ENCODE assay signal across 17 cellular contexts in the genomic region with DNA sequence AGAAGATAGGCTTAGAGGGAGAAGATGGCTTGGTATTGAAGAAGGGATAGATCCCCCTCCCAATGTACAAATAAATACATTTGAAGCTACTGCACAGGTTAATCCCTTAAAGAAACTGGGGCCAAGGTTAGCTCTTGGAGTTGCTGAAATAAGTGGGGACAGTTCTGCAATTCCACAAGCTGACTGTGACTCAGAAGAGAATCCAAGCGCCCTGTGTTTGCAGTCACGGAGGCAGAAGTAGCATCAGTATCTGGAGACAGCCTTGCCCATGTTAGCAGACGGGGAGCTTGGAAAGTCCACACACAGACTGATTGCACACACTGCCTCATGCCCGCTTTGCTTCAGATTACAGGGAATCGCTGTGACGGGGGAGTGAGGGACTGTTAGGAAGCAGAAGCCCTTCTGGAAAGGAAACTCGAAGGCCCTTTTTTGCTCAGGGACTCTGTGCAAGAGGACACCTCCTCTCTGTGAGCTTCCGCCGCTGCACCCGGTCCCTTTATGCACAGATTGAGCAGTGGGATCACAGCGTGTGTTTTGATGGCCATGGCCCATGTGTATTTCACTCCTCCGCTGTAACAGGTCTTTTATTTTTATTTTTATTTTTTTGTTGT. TPM values are rescaled to one million over a fixed set of nuclear protein-coding genes. Genes with fewer than 3 reads are reported as not detected.
DNase-seq lines count a peak whose midpoint lies in the region; ATAC-seq and TF ChIP-seq lines count a peak whose summit lies in the region.
"Had no signal": no experiment of that assay in that cellular context is flagged by ENCODE, and none has a peak within 500 bp of the region (broad histone marks: within the 10 kb centered on the region; RNA-seq: fewer than 3 reads in every experiment).

No MANE protein-coding gene starts in this region.

- H4K20me1 ChIP-seq in GM23338 (replicated peaks; ENCODE audit: insufficient read depth), result no peaks in the 10 kb centered on the region

- no peak overlapping the region for H3K4me3 Mint-ChIP-seq in GM23338
- H3K4me3 Mint-ChIP-seq: activated CD4-positive, alpha-beta T cell treated with anti-CD3 and anti-CD28 coated beads, Interleukin-2, amount 10 ng/mL, durations not matched to agents 24 days and 14 days; CD4-positive, alpha-beta T cell; T-cell had no signal

- no peaks in the 10 kb centered on the region for H3K27me3 ChIP-seq in GM23338 (ENCODE audit: insufficient read depth)
- H3K27me3 ChIP-seq in adipocyte (replicated peaks; ENCODE audit: control insufficient read depth, insufficient read depth, low read length), result peaks cover 20% of the 10 kb centered on the region
- H3K27me3 ChIP-seq in brain microvascular endothelial cell (replicated peaks), result no peaks in the 10 kb centered on the region

- 0 out of 2 replicates have a peak overlapping the region, but pooled peaks have one; percentile 38 for H2AFZ ChIP-seq in GM23338

- in situ Hi-C loops in brain microvascular endothelial cell (cut with HindIII; ENCODE audit: low pct_ligation_motif_present, low sequenced_read_pairs), result no loop called here

- no peaks in the 10 kb centered on the region for H3K9me3 ChIP-seq in adipocyte (ENCODE audit: control insufficient read depth, low read length)
- H3K9me3 ChIP-seq: breast epithelium, gastrocnemius medialis, spleen had no signal

- H3K4me1 Mint-ChIP-seq in GM23338, result peaks cover 6% of the 10 kb centered on the region; the same call in 2 of the 3 replicates
- H3K4me1 Mint-ChIP-seq: activated CD4-positive, alpha-beta T cell treated with anti-CD3 and anti-CD28 coated beads, Interleukin-2, amount 10 ng/mL, durations not matched to agents 24 days and 14 days had no signal

- DNase-seq in AG08395 (ENCODE audit: low spot score), result peak; percentile 14
- peak; percentile 38 for DNase-seq in GM23338 (ENCODE audit: low spot score)
- no peak for DNase-seq in adipocyte (ENCODE audit: low read depth)
- peak; percentile 78 for DNase-seq in left kidney (ENCODE audit: low read depth, low spot score)
- DNase-seq in brain microvascular endothelial cell, result no peak
- DNase-seq in epidermal melanocyte (ENCODE audit: insufficient read length, low spot score), result no peak
- DNase-seq: activated CD4-positive, alpha-beta T cell treated with anti-CD3 and anti-CD28 coated beads, Interleukin-2, amount 10 ng/mL, durations not matched to agents 24 days and 14 days; activated effector memory CD4-positive, alpha-beta T cell treated with Interleukin-2 at 50 U/mL for 16 hours; CD4-positive, alpha-beta T cell; gastrocnemius medialis; NCI-H1436 treated with DMSO at 0.1 percent for 48 hours; NCI-H510A; spleen; T-cell had no signal

- ATAC-seq in GM23338, result peak; percentile 48
- no peak for ATAC-seq in HG03469 (IDR thresholded peaks at IDR 0.05; ENCODE audit: unreplicated experiment)
- ATAC-seq in GM21526 (IDR thresholded peaks at IDR 0.05; ENCODE audit: low FRiP score, unreplicated experiment), result no peak
- ATAC-seq: gastrocnemius medialis, T-cell had no signal

- no peak overlapping the region for H3K4me3 ChIP-seq in GM23338
- H3K4me3 ChIP-seq in adipocyte (ENCODE audit: low read length), result peak overlapping the region; percentile 12
- H3K4me3 ChIP-seq in brain microvascular endothelial cell (ENCODE audit: low read depth, low read length), result no peak overlapping the region
- H3K4me3 ChIP-seq: breast epithelium, gastrocnemius medialis, spleen had no signal

- TF ChIP-seq CTCF in GM23338 (conservative IDR thresholded peaks at IDR 0.05; ENCODE audit: low read depth in 2 of 2) (no peak), brain microvascular endothelial cell (IDR thresholded peaks at IDR 0.05; ENCODE audit: low read depth, low read length, missing control alignments) (no peak)

- no peaks in the 10 kb centered on the region for H3K79me2 ChIP-seq in GM23338 (replicated peaks; ENCODE audit: insufficient read depth)

- H3K36me3 Mint-ChIP-seq in GM23338 (ENCODE audit: low read depth), result peaks cover 6% of the 10 kb centered on the region; the same call in 2 of the 3 replicates
- H3K36me3 Mint-ChIP-seq: T-cell had no signal

- H3K27ac Mint-ChIP-seq in GM23338, result no peak overlapping the region
- H3K27ac Mint-ChIP-seq: activated CD4-positive, alpha-beta T cell treated with anti-CD3 and anti-CD28 coated beads, Interleukin-2, amount 10 ng/mL, durations not matched to agents 24 days and 14 days; CD4-positive, alpha-beta T cell; T-cell had no signal

- H3K36me3 ChIP-seq in GM23338 (ENCODE audit: insufficient read depth), result no peaks in the 10 kb centered on the region
- H3K36me3 ChIP-seq in adipocyte (ENCODE audit: control insufficient read depth, insufficient read depth, low read length, severe bottlenecking), result no peaks in the 10 kb centered on the region
- no peaks in the 10 kb centered on the region for H3K36me3 ChIP-seq in brain microvascular endothelial cell (replicated peaks)
- H3K36me3 ChIP-seq: breast epithelium, gastrocnemius medialis, spleen had no signal

- peaks cover 3% of the 10 kb centered on the region; the same call in 2 of the 3 replicates for H3K9me3 Mint-ChIP-seq in GM23338
- H3K9me3 Mint-ChIP-seq: activated CD4-positive, alpha-beta T cell treated with anti-CD3 and anti-CD28 coated beads, Interleukin-2, amount 10 ng/mL, durations not matched to agents 24 days and 14 days; CD4-positive, alpha-beta T cell; T-cell had no signal

- H3K4me1 ChIP-seq in GM23338 (ENCODE audit: insufficient read depth) (no peaks in the 10 kb centered on the region), adipocyte (ENCODE audit: control insufficient read depth, insufficient read depth, low read length) (peaks cover 9% of the 10 kb centered on the region)
- H3K4me1 ChIP-seq: breast epithelium, gastrocnemius medialis, spleen had no signal

- H3K9ac ChIP-seq in adipocyte (ENCODE audit: low read length), result no peak overlapping the region

- no peaks in the 10 kb centered on the region for H3K9me2 ChIP-seq in GM23338 (ENCODE audit: insufficient read depth)

- H3F3A ChIP-seq in GM23338 (replicated peaks; ENCODE audit: low read depth), result no peaks in the 10 kb centered on the region

- H3K4me2 ChIP-seq in GM23338, result no peak overlapping the region

- H3K27ac ChIP-seq in GM23338 (ENCODE audit: low read depth) (no peak overlapping the region), brain microvascular endothelial cell (no peak overlapping the region)
- H3K27ac ChIP-seq: breast epithelium, gastrocnemius medialis, spleen had no signal

- H3K27me3 Mint-ChIP-seq in GM23338 (ENCODE audit: insufficient read depth, low read depth, poor library complexity), result peaks cover 6% of the 10 kb centered on the region
- H3K27me3 Mint-ChIP-seq: activated CD4-positive, alpha-beta T cell treated with anti-CD3 and anti-CD28 coated beads, Interleukin-2, amount 10 ng/mL, durations not matched to agents 24 days and 14 days had no signal

TF ChIP-seq in GM23338, 12 proteins besides CTCF, POLR2A, EP300 and RAD21 (continues in another document):
- TF ChIP-seq POLR2AphosphoS5 (IDR thresholded peaks at IDR 0.05; ENCODE audit: low read depth) (no peak), ZNF114 (CRISPR knock-in tag; IDR thresholded peaks at IDR 0.05) (no peak), EZH2phosphoT487 (IDR thresholded peaks at IDR 0.05; ENCODE audit: unreplicated experiment) (no peak), JUNB (IDR thresholded peaks at IDR 0.05; ENCODE audit: unreplicated experiment) (no peak)

RNA-seq across cellular contexts. Expression of a gene that starts 30.9 kb away (rescaled TPM):
- 44.4 and 49.8 TPM in 2 replicates for total RNA-seq in GM23338 (2014; rRNA removed; shearing (Covaris generic))
- polyA plus RNA-seq in GM23338 (2016; fragmentation: Nextera tagmentation; extraction: Ambion mirVana), result 10.7 and 11.4 TPM in 2 replicates

RNA-seq across cellular contexts. Expression of a gene that starts 51.8 kb away (rescaled TPM):
- 96.5 and 116 TPM in 2 replicates for total RNA-seq in GM23338 (2014; rRNA removed; shearing (Covaris generic))
- polyA plus RNA-seq in GM23338 (2016; fragmentation: Nextera tagmentation; extraction: Ambion mirVana), result 83.2 and 86.6 TPM in 2 replicates

Comparison
In these comparisons a context has a peak if more than half of its experiments do, and no peak if none do; other contexts are left out.
1. DNase-seq: peak in AG08395 (single experiment), GM23338 (single experiment) and left kidney (single experiment); none in adipocyte (single experiment), brain microvascular endothelial cell (single experiment) and epidermal melanocyte (single experiment).